In genomic region chr17:8956521-8956920, GRCh38 we compare ENCODE assay signal across 1 cellular context.
TF ChIP-seq lines count a peak whose summit lies in the region.

No MANE protein-coding gene starts in this region.

TF ChIP-seq in GM12878, 131 proteins besides CTCF, POLR2A, EP300 and RAD21 (continued from another document):
- TF ChIP-seq ZNF687 (IDR thresholded peaks at IDR 0.05): peak; percentile 86
- peak; percentile 74 for TF ChIP-seq ATF7 (IDR thresholded peaks at IDR 0.05; ENCODE audit: low read depth)
- peak; percentile 48; the same call in 1 of the 2 replicates for TF ChIP-seq BACH1 (IDR thresholded peaks at IDR 0.05; ENCODE audit: borderline replicate concordance)
- peak; percentile 89 to 90 for TF ChIP-seq IKZF2 (IDR thresholded peaks at IDR 0.05)
- TF ChIP-seq GABPA (IDR thresholded peaks at IDR 0.05; ENCODE audit: low read depth): no peak
